ENCODE assay signal across 34 cellular contexts in genomic region chr2:163414121-163414520, GRCh38.
"Had no signal": no experiment of that assay in that cellular context is flagged by ENCODE, and none has a peak within 500 bp of the region (broad histone marks: within the 10 kb centered on the region; RNA-seq: fewer than 3 reads in every experiment).

No MANE protein-coding gene starts in this region.

- FAIRE-seq: astrocyte, bronchial epithelial cell had no signal

- H3K4me1 ChIP-seq: adrenal gland, ascending aorta, body of pancreas, breast epithelium had no signal

- H3K4me3 ChIP-seq: adrenal gland, ascending aorta, body of pancreas, breast epithelium, cardiac muscle cell had no signal

- H3K36me3 ChIP-seq: adrenal gland, ascending aorta, brain microvascular endothelial cell, breast epithelium, cardiac muscle cell had no signal

- ATAC-seq: activated naive CD4-positive, alpha-beta T cell treated with anti-CD3 and anti-CD28 coated beads, Interleukin-2, amount 50 U/mL, for 72 hours; activated naive CD8-positive, alpha-beta T cell treated with anti-CD3 and anti-CD28 coated beads, Interleukin-2, amount 50 U/mL, for 24 hours; activated T-cell treated with anti-CD3 and anti-CD28 coated beads, Interleukin-2, amount 50 U/mL, for 4 hours; activated T-cell treated with anti-CD3 and anti-CD28 coated beads, Interleukin-2, amount 50 U/mL, for 72 hours; activated T-helper 17 cell treated with anti-CD3 and anti-CD28 coated beads, Interleukin-2, amount 50 U/mL, for 72 hours; body of pancreas had no signal

- H3K27me3 ChIP-seq: adrenal gland, ascending aorta, body of pancreas, brain microvascular endothelial cell, breast epithelium, cardiac muscle cell had no signal

- DNase-seq: activated effector memory CD4-positive, alpha-beta T cell treated with anti-CD3 and anti-CD28 coated beads, Interleukin-2, amount 50 U/mL, for 16 hours; activated effector memory CD4-positive, alpha-beta T cell treated with Interleukin-2 at 50 U/mL for 16 hours; activated gamma-delta T cell; activated gamma-delta T cell treated with Interleukin-2 at 50 U/mL for 16 hours; activated naive CD4-positive, alpha-beta T cell; activated naive CD4-positive, alpha-beta T cell treated with anti-CD3 and anti-CD28 coated beads for 36 hours; activated naive CD4-positive, alpha-beta T cell treated with anti-CD3 and anti-CD28 coated beads, Interleukin-2, amount 10 ng/mL, durations not matched to agents 7 days and 5 days; activated naive CD4-positive, alpha-beta T cell treated with anti-CD3 and anti-CD28 coated beads, Interleukin-2, amount 50 U/mL, for 16 hours; activated naive CD4-positive, alpha-beta T cell treated with Interleukin-2 at 50 U/mL for 16 hours; activated naive CD8-positive, alpha-beta T cell treated with anti-CD3 and anti-CD28 coated beads for 36 hours; activated naive CD8-positive, alpha-beta T cell treated with anti-CD3 and anti-CD28 coated beads, Interleukin-2, amount 10 ng/mL, durations not matched to agents 7 days and 5 days; activated naive CD8-positive, alpha-beta T cell treated with anti-CD3 and anti-CD28 coated beads, Interleukin-2, amount 50 U/mL, for 24 hours; activated T-cell treated with anti-CD3 and anti-CD28 coated beads, Interleukin-2, amount 50 U/mL, for 1 hour; activated T-cell treated with anti-CD3 and anti-CD28 coated beads, Interleukin-2, amount 50 U/mL, for 24 hours; activated T-cell treated with anti-CD3 and anti-CD28 coated beads, Interleukin-2, amount 50 U/mL, for 4 hours; activated T-cell treated with anti-CD3 and anti-CD28 coated beads, Interleukin-2, amount 50 U/mL, for 48 hours; activated T-cell treated with anti-CD3 and anti-CD28 coated beads, Interleukin-2, amount 50 U/mL, for 72 hours; adrenal gland; amniotic stem cell; amygdala; anterior cingulate cortex; aorta; body of pancreas; brain microvascular endothelial cell; caudate nucleus; central memory CD4-positive, alpha-beta T cell; cerebellar nuclear complex had no signal

- H3K9me3 ChIP-seq: adrenal gland, ascending aorta, body of pancreas, breast epithelium had no signal

- H3K27ac ChIP-seq: adrenal gland, ascending aorta, body of pancreas, brain microvascular endothelial cell, breast epithelium, cardiac muscle cell had no signal
